26 cellular contexts compared by ENCODE assay signal in genomic region chr9:123250504-123250903, GRCh38. TPM values are rescaled to one million over a fixed set of nuclear protein-coding genes. Genes with fewer than 3 reads are reported as not detected.
DNase-seq lines count a peak whose midpoint lies in the region; ATAC-seq, FAIRE-seq and TF ChIP-seq lines count a peak whose summit lies in the region.
"Had no signal": no experiment of that assay in that cellular context is flagged by ENCODE, and none has a peak within 500 bp of the region (broad histone marks: within the 10 kb centered on the region; RNA-seq: fewer than 3 reads in every experiment).

No MANE protein-coding gene starts in this region.

- no peak for TF ChIP-seq POLR2A in GM12891 (IDR thresholded peaks at IDR 0.05; ENCODE audit: low read depth, low read length)

- H3K9me3 ChIP-seq in adipocyte (ENCODE audit: control insufficient read depth, low read length) (no peaks in the 10 kb centered on the region), upper lobe of right lung (no peaks in the 10 kb centered on the region), SJCRH30 (replicated peaks) (no peaks in the 10 kb centered on the region)

- no peak overlapping the region for H3K9ac ChIP-seq in adipocyte (ENCODE audit: low read length)
- H3K9ac ChIP-seq: KMS-11 had no signal

- peak; percentile 26 for ATAC-seq in upper lobe of right lung
- ATAC-seq: SK-N-SH treated with all-trans-retinoic acid at 6 μM for 48 hours, T-cell had no signal

- DNase-seq in GM12891 (ENCODE audit: insufficient read length, low spot score) (no peak), adipocyte (ENCODE audit: low read depth) (peak; percentile 51), fibroblast of villous mesenchyme (ENCODE audit: low read depth) (peak; percentile 31), upper lobe of right lung (no peak), NCI-H774 (lab: John Stamatoyannopoulos, UW) (no peak), SJCRH30 (no peak), SIG-M5 treated with dmso at 0.1 percent for 504 hours (lab: John Stamatoyannopoulos, UW; ENCODE audit: unreplicated experiment) (no peak), RPMI8226 (no peak)
- DNase-seq: AML-193, GDM1, H7, HFFc6, IMR-90, NCI-H1105, NCI-H2081, NCI-H2171, NCI-H345, NCI-H524, NCI-H82, OCI-M1, SHP77, T-cell had no signal

- intact Hi-C loops in upper lobe of right lung (cut with DNase I): no loop called here

- peak; percentile 50 for FAIRE-seq in GM12891 (lab: Jason Lieb, UNC)

- no peak overlapping the region for H3K4me3 ChIP-seq in adipocyte (ENCODE audit: low read length)
- H3K4me3 ChIP-seq in fibroblast of villous mesenchyme (ENCODE audit: low read depth, low read length): no peak overlapping the region
- H3K4me3 ChIP-seq in upper lobe of right lung: no peak overlapping the region
- H3K4me3 ChIP-seq in SJCRH30: no peak overlapping the region

- TF ChIP-seq CTCF in fibroblast of villous mesenchyme (IDR thresholded peaks at IDR 0.05; ENCODE audit: insufficient read depth, low read depth, low read length) (no peak), upper lobe of right lung (IDR thresholded peaks at IDR 0.05) (no peak)

- H3K36me3 ChIP-seq in adipocyte (ENCODE audit: control insufficient read depth, insufficient read depth, low read length, severe bottlenecking): no peaks in the 10 kb centered on the region
- no peaks in the 10 kb centered on the region for H3K36me3 ChIP-seq in upper lobe of right lung
- H3K36me3 ChIP-seq in SJCRH30: no peaks in the 10 kb centered on the region

- peaks cover 5% of the 10 kb centered on the region for H3K4me1 ChIP-seq in adipocyte (ENCODE audit: control insufficient read depth, insufficient read depth, low read length)
- peaks cover 5% of the 10 kb centered on the region for H3K4me1 ChIP-seq in upper lobe of right lung
- H3K4me1 ChIP-seq in SJCRH30: peaks cover 12% of the 10 kb centered on the region

- H3K27me3 ChIP-seq in adipocyte (replicated peaks; ENCODE audit: control insufficient read depth, insufficient read depth, low read length): no peaks in the 10 kb centered on the region
- H3K27me3 ChIP-seq in upper lobe of right lung: no peaks in the 10 kb centered on the region
- no peaks in the 10 kb centered on the region for H3K27me3 ChIP-seq in SJCRH30

- H3K27ac ChIP-seq in upper lobe of right lung (no peak overlapping the region), SJCRH30 (no peak overlapping the region)
- H3K27ac ChIP-seq: C4-2B, HL-60, KMS-11 had no signal

TF ChIP-seq in GM12891, 5 proteins besides CTCF, POLR2A, EP300 and RAD21:
- TF ChIP-seq POLR2AphosphoS5 (IDR thresholded peaks at IDR 0.05; ENCODE audit: low read depth, low read length): no peak
- TF ChIP-seq PAX5 (IDR thresholded peaks at IDR 0.05; ENCODE audit: insufficient read depth, low read length, severe bottlenecking): no peak
- no peak for TF ChIP-seq SPI1 (IDR thresholded peaks at IDR 0.05; ENCODE audit: low read depth, low read length)
- no peak for TF ChIP-seq POU2F2 (IDR thresholded peaks at IDR 0.05; ENCODE audit: low read depth, low read length)
- no peak for TF ChIP-seq TAF1 (IDR thresholded peaks at IDR 0.05; ENCODE audit: low read depth, low read length)

RNA-seq across cellular contexts. Expression of gene STRBP, which starts 17.9 kb away (rescaled TPM):
- 53.8 TPM for polyA plus RNA-seq in GM12891 (2012; ENCODE audit: low read depth, missing spikeins)
- total RNA-seq in fibroblast of villous mesenchyme (2.6 and 4.3 TPM in 2 replicates), upper lobe of right lung (24.7 TPM)
- 33.8 and 40.5 TPM in 2 replicates for total RNA-seq in SJCRH30 (2014; rRNA removed; shearing (Covaris generic))

Comparison
In these comparisons a context has a peak if more than half of its experiments do, and no peak if none do; other contexts are left out.
1. DNase-seq: peak in adipocyte (single experiment) and fibroblast of villous mesenchyme (single experiment); none in GM12891 (single experiment), upper lobe of right lung (single experiment), NCI-H774 (single experiment), SJCRH30 (0 of 2), SIG-M5 treated with dmso at 0.1 percent for 504 hours (single experiment) and RPMI8226 (single experiment).